8 cellular contexts compared by ENCODE assay signal in genomic region chr14:106605548-106606448, GRCh38.
A peak's percentile ranks its signal among the peaks of the same experiment; 100 is the strongest.
DNase-seq lines count a peak whose midpoint lies in the region; ATAC-seq and TF ChIP-seq lines count a peak whose summit lies in the region.

No MANE protein-coding gene starts in this region.

- POLR2A ChIA-PET in Panc1 (lab: Charles Lee), result no interaction called here

- no peaks in the 10 kb centered on the region for H3K36me3 Mint-ChIP-seq in activated T-helper 17 cell treated with anti-CD3 and anti-CD28 coated beads, Interleukin-2, amount 50 U/mL, for 72 hours (ENCODE audit: low read depth)

- H3K4me3 ChIP-seq in HFF-Myc (replicated peaks; ENCODE audit: low read depth, low read length) (no peak overlapping the region), Panc1 (ENCODE audit: low read depth in 2 of 2, low read length in 2 of 2) (no peak overlapping the region)

- no peaks in the 10 kb centered on the region for H3K4me1 Mint-ChIP-seq in activated T-helper 17 cell treated with anti-CD3 and anti-CD28 coated beads, Interleukin-2, amount 50 U/mL, for 72 hours

- H3K9me3 Mint-ChIP-seq in activated T-helper 17 cell treated with anti-CD3 and anti-CD28 coated beads, Interleukin-2, amount 50 U/mL, for 72 hours, result no peaks in the 10 kb centered on the region

- no peaks in the 10 kb centered on the region for H3K4me1 ChIP-seq in Panc1 (ENCODE audit: control insufficient read depth, insufficient read depth, low read length)

- no peak overlapping the region for H3K27ac Mint-ChIP-seq in activated T-helper 17 cell treated with anti-CD3 and anti-CD28 coated beads, Interleukin-2, amount 50 U/mL, for 72 hours

- H3K36me3 ChIP-seq in Panc1 (ENCODE audit: control insufficient read depth, insufficient read depth, low read length), result no peaks in the 10 kb centered on the region

- no peak for ATAC-seq in Panc1
- ATAC-seq in activated T-helper 17 cell treated with anti-CD3 and anti-CD28 coated beads, Interleukin-2, amount 50 U/mL, for 72 hours (replicated peaks), result peak; percentile 99

- peak; percentile 11 for DNase-seq in COLO829 (ENCODE audit: low spot score)
- no peak for DNase-seq in HFF-Myc (ENCODE audit: extremely low read depth, low read depth)
- no peak for DNase-seq in Panc1 (ENCODE audit: low read depth, low spot score)
- peak; percentile 91 for DNase-seq in stimulated activated CD4-positive, alpha-beta T cell treated with anti-CD3 and anti-CD28 coated beads, Interleukin-15, amount 100 ng/mL, for 24 hours
- no peak for DNase-seq in NCI-H2227 (lab: John Stamatoyannopoulos, UW; ENCODE audit: unreplicated experiment)
- DNase-seq in epidermal melanocyte (ENCODE audit: insufficient read length, low spot score), result no peak
- no peak for DNase-seq in anterior cingulate cortex (lab: John Stamatoyannopoulos, UW)

- CTCF ChIA-PET in Panc1 (lab: Charles Lee), result no interaction called here

- H3K4me3 Mint-ChIP-seq in activated T-helper 17 cell treated with anti-CD3 and anti-CD28 coated beads, Interleukin-2, amount 50 U/mL, for 72 hours, result no peak overlapping the region

- peaks cover 56% of the 10 kb centered on the region for H3K27me3 Mint-ChIP-seq in activated T-helper 17 cell treated with anti-CD3 and anti-CD28 coated beads, Interleukin-2, amount 50 U/mL, for 72 hours

- H3K27me3 ChIP-seq in Panc1 (ENCODE audit: control insufficient read depth, insufficient read depth, low read length), result peaks cover 4% of the 10 kb centered on the region; the same call in 1 of the 2 replicates

- in situ Hi-C loops in Panc1 (cut with HindIII; ENCODE audit: low pct_unique_long_range_greater_than_20kb, low sequenced_read_pairs), result no loop called here

- no peaks in the 10 kb centered on the region for H3K9me3 ChIP-seq in Panc1 (ENCODE audit: control insufficient read depth, insufficient read depth, low read depth, low read length)

- intact Hi-C loops in Panc1 (cut with micrococcal nuclease; ENCODE audit: unreplicated experiment), result no loop called here

- TF ChIP-seq CTCF in HFF-Myc (IDR thresholded peaks at IDR 0.05; ENCODE audit: low read depth, low read length, missing control alignments) (peak; percentile 4), Panc1 (IDR thresholded peaks at IDR 0.05) (peak; percentile 55)

- no peak overlapping the region for H3K27ac ChIP-seq in Panc1 (ENCODE audit: low read length)

- BruUV-seq in Panc1 (replicated peaks; lab: Mats Ljungman, UMichigan), result no TSS peak

Comparison
In these comparisons a context has a peak if more than half of its experiments do, and no peak if none do; other contexts are left out.
1. DNase-seq: peak in COLO829 (single experiment) and stimulated activated CD4-positive, alpha-beta T cell treated with anti-CD3 and anti-CD28 coated beads, Interleukin-15, amount 100 ng/mL, for 24 hours (single experiment); none in HFF-Myc (single experiment), Panc1 (single experiment), NCI-H2227 (single experiment), epidermal melanocyte (single experiment) and anterior cingulate cortex (0 of 58).